Comparison of ENCODE assay signal across 16 cellular contexts in genomic region chr11:17259519-17259918, GRCh38.
"Had no signal": no experiment of that assay in that cellular context is flagged by ENCODE, and none has a peak within 500 bp of the region (broad histone marks: within the 10 kb centered on the region; RNA-seq: fewer than 3 reads in every experiment).

No MANE protein-coding gene starts in this region.

- H3K36me3 ChIP-seq: brain microvascular endothelial cell, gastrocnemius medialis, heart right ventricle, neural progenitor cell, right lobe of liver, thoracic aorta had no signal

- H3K36me3 Mint-ChIP-seq: naive B cell, neural progenitor cell had no signal

- ATAC-seq: gastrocnemius medialis, heart right ventricle, psoas muscle, right lobe of liver, T-helper 17 cell had no signal

- H3K4me2 ChIP-seq: neural progenitor cell had no signal

- H3K4me3 Mint-ChIP-seq: activated naive CD4-positive, alpha-beta T cell treated with anti-CD3 and anti-CD28 coated beads for 36 hours; neural progenitor cell; T-helper 17 cell had no signal

- H3K27me3 ChIP-seq: brain microvascular endothelial cell, gastrocnemius medialis, heart right ventricle, neural progenitor cell, right lobe of liver had no signal

- H3K27ac ChIP-seq: brain microvascular endothelial cell, gastrocnemius medialis, heart right ventricle, neural progenitor cell, psoas muscle, right lobe of liver, thoracic aorta had no signal

- H3K27ac Mint-ChIP-seq: activated naive CD4-positive, alpha-beta T cell treated with anti-CD3 and anti-CD28 coated beads for 36 hours; activated T-helper 2 cell treated with anti-CD3 and anti-CD28 coated beads, Interferon-gamma antibody, Interleukin-2, Interleukin-4, amounts not matched to agents 10 μg/mL and 5 μg/mL and 100 μg/mL, durations not matched to agents 14 hours and 24 hours and 36 hours; naive B cell; neural progenitor cell; T-helper 17 cell had no signal

- H3K4me1 Mint-ChIP-seq: naive B cell, neural progenitor cell had no signal

- H3K9me3 ChIP-seq: gastrocnemius medialis, heart right ventricle, psoas muscle, right lobe of liver, thoracic aorta had no signal

- FAIRE-seq: endothelial cell of umbilical vein had no signal

- H3K4me1 ChIP-seq: gastrocnemius medialis, heart right ventricle, neural progenitor cell, psoas muscle, right lobe of liver had no signal

- H3K9me3 Mint-ChIP-seq: activated naive CD4-positive, alpha-beta T cell treated with anti-CD3 and anti-CD28 coated beads for 36 hours; activated T-helper 2 cell treated with anti-CD3 and anti-CD28 coated beads, Interferon-gamma antibody, Interleukin-2, Interleukin-4, amounts not matched to agents 10 μg/mL and 5 μg/mL and 100 μg/mL, durations not matched to agents 14 hours and 24 hours and 36 hours; naive B cell; neural progenitor cell had no signal

- H3K4me3 ChIP-seq: gastrocnemius medialis, heart right ventricle, neural progenitor cell, psoas muscle, right lobe of liver, thoracic aorta had no signal

- H3K27me3 Mint-ChIP-seq: naive B cell had no signal

- DNase-seq: activated CD4-positive, alpha-beta T cell treated with anti-CD3 and anti-CD28 coated beads for 48 hours; activated naive CD4-positive, alpha-beta T cell treated with anti-CD3 and anti-CD28 coated beads for 36 hours; amniotic stem cell; brain microvascular endothelial cell; cerebellar nuclear complex; effector CD8-positive, alpha-beta T cell; gastrocnemius medialis; heart right ventricle; naive B cell; psoas muscle; right lobe of liver; T-helper 17 cell had no signal

- H3K9ac ChIP-seq: neural progenitor cell had no signal

- H2AFZ ChIP-seq: neural progenitor cell had no signal
